Comparison of ENCODE assay signal across 12 cellular contexts in the genomic region with DNA sequence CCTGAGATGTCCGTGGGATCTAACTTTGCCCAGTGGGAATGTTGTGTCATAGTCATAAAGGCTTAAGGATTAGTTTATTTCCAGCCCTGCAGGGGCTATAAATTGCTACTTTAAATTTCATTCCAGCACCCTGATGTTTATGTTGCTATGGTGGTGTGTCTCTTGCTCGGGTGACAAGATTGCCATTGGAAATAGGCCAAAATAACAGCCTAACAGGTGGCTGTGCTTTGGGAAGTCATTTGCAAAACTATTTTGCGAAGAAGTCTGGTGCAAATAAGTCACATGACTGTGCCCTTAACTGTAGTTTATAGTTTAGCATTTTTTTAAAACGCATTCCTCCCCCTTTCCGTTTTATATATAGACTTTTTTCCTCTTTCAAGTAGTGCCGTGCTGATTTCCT. TPM values are rescaled to one million over a fixed set of nuclear protein-coding genes. Genes with fewer than 3 reads are reported as not detected.
DNase-seq lines count a peak whose midpoint lies in the region; ATAC-seq and TF ChIP-seq lines count a peak whose summit lies in the region.
"Had no signal": no experiment of that assay in that cellular context is flagged by ENCODE, and none has a peak within 500 bp of the region (broad histone marks: within the 10 kb centered on the region; RNA-seq: fewer than 3 reads in every experiment).

No MANE protein-coding gene starts in this region.

- peak overlapping the region; percentile 66 for H3K4me3 Mint-ChIP-seq in activated CD8-positive, alpha-beta memory T cell treated with anti-CD3 and anti-CD28 coated beads, Interleukin-2, amount 10 ng/mL, durations not matched to agents 7 days and 5 days
- H3K4me3 Mint-ChIP-seq in osteocyte (ENCODE audit: unreplicated experiment): no peak overlapping the region
- H3K4me3 Mint-ChIP-seq: B cell had no signal

- H3K4me1 Mint-ChIP-seq in activated CD8-positive, alpha-beta memory T cell treated with anti-CD3 and anti-CD28 coated beads, Interleukin-2, amount 10 ng/mL, durations not matched to agents 7 days and 5 days: peaks cover 55% of the 10 kb centered on the region
- peaks cover 12% of the 10 kb centered on the region for H3K4me1 Mint-ChIP-seq in osteocyte (ENCODE audit: unreplicated experiment)

- H3K9me3 Mint-ChIP-seq in activated CD8-positive, alpha-beta memory T cell treated with anti-CD3 and anti-CD28 coated beads, Interleukin-2, amount 10 ng/mL, durations not matched to agents 7 days and 5 days (ENCODE audit: low read depth): no peaks in the 10 kb centered on the region
- H3K9me3 Mint-ChIP-seq in osteocyte (ENCODE audit: unreplicated experiment): no peaks in the 10 kb centered on the region

- DNase-seq in activated CD8-positive, alpha-beta memory T cell treated with anti-CD3 and anti-CD28 coated beads, Interleukin-2, amount 10 ng/mL, durations not matched to agents 7 days and 5 days: no peak
- DNase-seq in activated CD8-positive, alpha-beta memory T cell treated with anti-CD3 and anti-CD28 coated beads, Interleukin-2, amount 50 U/mL, for 48 hours: no peak
- DNase-seq in M059J (ENCODE audit: low read depth) (peak; percentile 4), osteocyte (ENCODE audit: extremely low spot score, unreplicated experiment) (no peak), NCI-H1694 (lab: John Stamatoyannopoulos, UW) (no peak), Ammon's horn (ENCODE audit: low spot score) (no peak)
- peak; percentile 29 for DNase-seq in central memory CD4-positive, alpha-beta T cell
- DNase-seq in stimulated activated CD8-positive, alpha-beta memory T cell treated with anti-CD3 and anti-CD28 coated beads, Interleukin-4, amount 100 ng/mL, for 48 hours: no peak
- DNase-seq: activated CD8-positive, alpha-beta memory T cell treated with anti-CD3 and anti-CD28 coated beads for 24 hours; NCI-H187; stimulated activated CD4-positive, alpha-beta T cell treated with anti-CD3 and anti-CD28 coated beads, Interleukin-15, amount 100 ng/mL, for 24 hours had no signal

- peak overlapping the region; percentile 89 for H3K27ac Mint-ChIP-seq in activated CD8-positive, alpha-beta memory T cell treated with anti-CD3 and anti-CD28 coated beads, Interleukin-2, amount 10 ng/mL, durations not matched to agents 7 days and 5 days
- H3K27ac Mint-ChIP-seq in osteocyte (ENCODE audit: unreplicated experiment): peak overlapping the region; percentile 42
- H3K27ac Mint-ChIP-seq: B cell had no signal

- TF ChIP-seq CTCF in osteocyte (IDR thresholded peaks at IDR 0.05): no peak

- H3K36me3 Mint-ChIP-seq in activated CD8-positive, alpha-beta memory T cell treated with anti-CD3 and anti-CD28 coated beads, Interleukin-2, amount 10 ng/mL, durations not matched to agents 7 days and 5 days: peaks cover 24% of the 10 kb centered on the region
- peaks cover 5% of the 10 kb centered on the region for H3K36me3 Mint-ChIP-seq in osteocyte (ENCODE audit: unreplicated experiment)

- no peak for ATAC-seq in activated CD8-positive, alpha-beta memory T cell treated with anti-CD3 and anti-CD28 coated beads, Interleukin-2, amount 10 ng/mL, durations not matched to agents 7 days and 5 days

- no peaks in the 10 kb centered on the region for H3K27me3 Mint-ChIP-seq in activated CD8-positive, alpha-beta memory T cell treated with anti-CD3 and anti-CD28 coated beads, Interleukin-2, amount 10 ng/mL, durations not matched to agents 7 days and 5 days
- H3K27me3 Mint-ChIP-seq in osteocyte (ENCODE audit: unreplicated experiment): no peaks in the 10 kb centered on the region
- H3K27me3 Mint-ChIP-seq: B cell had no signal

- CTCF ChIA-PET in activated CD8-positive, alpha-beta memory T cell treated with anti-CD3 and anti-CD28 coated beads, Interleukin-2, amount 10 ng/mL, durations not matched to agents 7 days and 5 days (lab: Charles Lee): interaction anchor here (1.5 kb wide), 2 partner anchors 41 to 75 kb away, joined by 3 to 5 read pairs; no protein-coding TSS in a partner anchor

RNA-seq across cellular contexts. Expression of a gene that starts 23.1 kb away (rescaled TPM):
- total RNA-seq in activated CD8-positive, alpha-beta memory T cell treated with anti-CD3 and anti-CD28 coated beads, Interleukin-2, amount 10 ng/mL, durations not matched to agents 7 days and 5 days: 10 to 100 TPM; 44.9 to 67.6 TPM
- total RNA-seq in M059J (2014; rRNA removed; shearing (Covaris generic)): 3.2 and 4.0 TPM in 2 replicates
- total RNA-seq in osteocyte: 17.9 and 18.0 TPM in 2 replicates

RNA-seq across cellular contexts. Expression of a gene that starts 33.8 kb away (rescaled TPM):
- 10 to 100 TPM; 52.8 to 63.2 TPM for total RNA-seq in activated CD8-positive, alpha-beta memory T cell treated with anti-CD3 and anti-CD28 coated beads, Interleukin-2, amount 10 ng/mL, durations not matched to agents 7 days and 5 days
- total RNA-seq in M059J (2014; rRNA removed; shearing (Covaris generic)): 33.4 and 54.0 TPM in 2 replicates
- 36.4 and 39.1 TPM in 2 replicates for total RNA-seq in osteocyte

Comparison
In these comparisons a context has a peak if more than half of its experiments do, and no peak if none do; other contexts are left out.
1. DNase-seq: peak in M059J (single experiment) and central memory CD4-positive, alpha-beta T cell (single experiment); none in activated CD8-positive, alpha-beta memory T cell treated with anti-CD3 and anti-CD28 coated beads, Interleukin-2, amount 10 ng/mL, durations not matched to agents 7 days and 5 days (single experiment), activated CD8-positive, alpha-beta memory T cell treated with anti-CD3 and anti-CD28 coated beads, Interleukin-2, amount 50 U/mL, for 48 hours (single experiment), osteocyte (single experiment), stimulated activated CD8-positive, alpha-beta memory T cell treated with anti-CD3 and anti-CD28 coated beads, Interleukin-4, amount 100 ng/mL, for 48 hours (single experiment), NCI-H1694 (single experiment) and Ammon's horn (single experiment).